Comparison of ENCODE assay signal across 1 cellular context in genomic region chr2:133140620-133141019, GRCh38.
TF ChIP-seq lines count a peak whose summit lies in the region.

No MANE protein-coding gene starts in this region.

TF ChIP-seq in H1, 55 proteins besides CTCF, POLR2A, EP300 and RAD21:
- TF ChIP-seq, protein P1, sequence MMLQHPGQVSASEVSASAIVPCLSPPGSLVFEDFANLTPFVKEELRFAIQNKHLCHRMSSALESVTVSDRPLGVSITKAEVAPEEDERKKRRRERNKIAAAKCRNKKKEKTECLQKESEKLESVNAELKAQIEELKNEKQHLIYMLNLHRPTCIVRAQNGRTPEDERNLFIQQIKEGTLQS (IDR thresholded peaks at IDR 0.05; ENCODE audit: insufficient read depth, low read depth, low read length): no peak
- TF ChIP-seq RBBP5 (IDR thresholded peaks at IDR 0.05; ENCODE audit: borderline replicate concordance, low read depth, low read length) (no peak), CBX5 (IDR thresholded peaks at IDR 0.05; ENCODE audit: low read depth, low read length) (no peak), SRF (IDR thresholded peaks at IDR 0.05; ENCODE audit: low read depth, low read length) (no peak), CTBP2 (IDR thresholded peaks at IDR 0.05; ENCODE audit: borderline replicate concordance, insufficient read depth, insufficient read length, low read length) (no peak), POLR2AphosphoS5 (IDR thresholded peaks at IDR 0.05; ENCODE audit: low read depth, low read length) (no peak), HDAC2 (IDR thresholded peaks at IDR 0.05; ENCODE audit: borderline replicate concordance in 1 of 2, low read depth in 2 of 2, low read length in 2 of 2) (no peak), CEBPB (IDR thresholded peaks at IDR 0.05; ENCODE audit: low read depth, low read length) (no peak), GABPA (IDR thresholded peaks at IDR 0.05; ENCODE audit: borderline replicate concordance, insufficient read depth, low read length) (no peak), EGR1 (IDR thresholded peaks at IDR 0.05; ENCODE audit: borderline replicate concordance, low read depth, low read length) (no peak), RNF2 (IDR thresholded peaks at IDR 0.05; ENCODE audit: borderline replicate concordance, low read depth, low read length, missing control alignments, poor library complexity, severe bottlenecking) (no peak), FOSL1 (IDR thresholded peaks at IDR 0.05; ENCODE audit: insufficient read depth, low read depth, low read length) (no peak), MAFK (IDR thresholded peaks at IDR 0.05; ENCODE audit: low read depth, low read length) (no peak), SP4 (IDR thresholded peaks at IDR 0.05; ENCODE audit: low read length) (no peak), CHD1 (IDR thresholded peaks at IDR 0.05; ENCODE audit: low read depth, low read length) (no peak), TCF12 (IDR thresholded peaks at IDR 0.05; ENCODE audit: low read depth, low read length) (no peak), PHF8 (conservative IDR thresholded peaks at IDR 0.05; ENCODE audit: low read depth, low read length) (no peak), TEAD4 (IDR thresholded peaks at IDR 0.05; ENCODE audit: low read depth, low read length) (no peak), ZNF274 (IDR thresholded peaks at IDR 0.05; ENCODE audit: borderline replicate concordance, extremely low read depth, low read length) (no peak), CBX8 (IDR thresholded peaks at IDR 0.05; ENCODE audit: borderline replicate concordance, low read depth, low read length) (no peak)
TF ChIP-seq in H1: peak in this region for 0.
